20 cellular contexts compared by ENCODE assay signal in genomic region chr2:176751828-176752227, GRCh38.
DNase-seq lines count a peak whose midpoint lies in the region; ATAC-seq and TF ChIP-seq lines count a peak whose summit lies in the region.
"Had no signal": no experiment of that assay in that cellular context is flagged by ENCODE, and none has a peak within 500 bp of the region (broad histone marks: within the 10 kb centered on the region; RNA-seq: fewer than 3 reads in every experiment).

No MANE protein-coding gene starts in this region.

- no peaks in the 10 kb centered on the region for H3K4me1 ChIP-seq in smooth muscle cell (ENCODE audit: low read depth)
- H3K4me1 ChIP-seq: A549 had no signal

- no peaks in the 10 kb centered on the region for H3K27me3 Mint-ChIP-seq in WTC11 (ENCODE audit: low read depth)
- H3K27me3 Mint-ChIP-seq: B cell had no signal

- no peak overlapping the region for H3K4me3 ChIP-seq in smooth muscle cell
- H3K4me3 ChIP-seq: A549; BLaER1 treated with 17β-estradiol and CSF1 and Interleukin-3, amounts not matched to agents 10 nM and 100 nM; GM23248 had no signal

- H3K27me3 ChIP-seq in smooth muscle cell (ENCODE audit: low read depth), result peaks cover 8% of the 10 kb centered on the region
- H3K27me3 ChIP-seq: BLaER1 treated with 17β-estradiol and CSF1 and Interleukin-3, amounts not matched to agents 10 nM and 100 nM had no signal

- H3K4me3 Mint-ChIP-seq in WTC11, result no peak overlapping the region
- H3K4me3 Mint-ChIP-seq: B cell; CD8-positive, alpha-beta T cell had no signal

- no peak overlapping the region for H3K4me2 ChIP-seq in smooth muscle cell
- H3K4me2 ChIP-seq: A549; BLaER1 treated with 17β-estradiol and CSF1 and Interleukin-3, amounts not matched to agents 10 nM and 100 nM had no signal

- 0 out of 2 replicates have a peak overlapping the region, but pooled peaks have one; percentile 55 for H3K27ac Mint-ChIP-seq in WTC11
- H3K27ac Mint-ChIP-seq: B cell; CD8-positive, alpha-beta T cell had no signal

- intact Hi-C loops in left ventricle myocardium superior (cut with micrococcal nuclease), result no loop called here

- no peak overlapping the region for H3K9ac ChIP-seq in smooth muscle cell (ENCODE audit: low read depth)
- H3K9ac ChIP-seq: BLaER1 treated with 17β-estradiol and CSF1 and Interleukin-3, amounts not matched to agents 10 nM and 100 nM; GM23248 had no signal

- no peaks in the 10 kb centered on the region for H3K79me2 ChIP-seq in smooth muscle cell (ENCODE audit: low read depth)

- H2AFZ ChIP-seq in smooth muscle cell (ENCODE audit: low read depth), result peak overlapping the region; percentile 26
- H2AFZ ChIP-seq: GM23248 had no signal

- WGBS in smooth muscle cell (ENCODE audit: low lambda C conversion rate), result 12% methylated on average over 3 of the region's 3 CpGs

- H3K9me3 Mint-ChIP-seq in WTC11, result no peaks in the 10 kb centered on the region
- H3K9me3 Mint-ChIP-seq: CD8-positive, alpha-beta T cell had no signal

- POLR2A ChIA-PET in HEK293T (lab: Yijun Ruan, JAX) (no interaction called here), WTC11 (lab: Charles Lee) (no interaction called here)

- H3K36me3 Mint-ChIP-seq in WTC11, result no peaks in the 10 kb centered on the region
- H3K36me3 Mint-ChIP-seq: CD8-positive, alpha-beta T cell had no signal

- TF ChIP-seq CTCF in WTC11 (IDR thresholded peaks at IDR 0.05) (no peak), smooth muscle cell (IDR thresholded peaks at IDR 0.05; ENCODE audit: borderline replicate concordance, insufficient read depth, poor library complexity, severe bottlenecking) (no peak), omental fat pad (IDR thresholded peaks at IDR 0.05) (no peak)

- peak in 2 of 3 experiments; percentile 7 to 67 for DNase-seq in NCI-H1417 (lab: John Stamatoyannopoulos, UW)
- no peak for DNase-seq in NCI-H1417 treated with DMSO at 0.1 percent for 48 hours (lab: John Stamatoyannopoulos, UW)
- DNase-seq in HEK293T (ENCODE audit: extremely low spot score), result no peak
- no peak for DNase-seq in WTC11 (ENCODE audit: low spot score)
- DNase-seq in smooth muscle cell (lab: John Stamatoyannopoulos, UW; ENCODE audit: unreplicated experiment), result no peak
- DNase-seq in left ventricle myocardium superior, result no peak
- DNase-seq in omental fat pad (ENCODE audit: low spot score), result no peak
- no peak for DNase-seq in NCI-H2107 treated with DMSO at 0.1 percent for 48 hours (lab: John Stamatoyannopoulos, UW; ENCODE audit: unreplicated experiment)
- DNase-seq: Calu3; CD8-positive, alpha-beta T cell; DMS79 treated with DMSO at 0.1 percent for 48 hours; GF-D8; GM23248; H7 had no signal

- CTCF ChIA-PET in HEK293T (lab: Yijun Ruan, JAX), result no interaction called here
- CTCF ChIA-PET in WTC11 (lab: Charles Lee), result interaction anchor here (1.1 kb wide), 1 partner anchor 61 kb away, joined by 4 read pairs; no protein-coding TSS in a partner anchor

- H3K4me1 Mint-ChIP-seq in WTC11, result peaks cover 67% of the 10 kb centered on the region
- H3K4me1 Mint-ChIP-seq: B cell had no signal

- H4K20me1 ChIP-seq in smooth muscle cell (ENCODE audit: low read depth), result no peaks in the 10 kb centered on the region
- H4K20me1 ChIP-seq: BLaER1 treated with 17β-estradiol and CSF1 and Interleukin-3, amounts not matched to agents 10 nM and 100 nM had no signal

- no peaks in the 10 kb centered on the region for H3K36me3 ChIP-seq in smooth muscle cell (ENCODE audit: low read depth)
- H3K36me3 ChIP-seq: BLaER1 treated with 17β-estradiol and CSF1 and Interleukin-3, amounts not matched to agents 10 nM and 100 nM had no signal

- no peak for ATAC-seq in WTC11
- ATAC-seq in left ventricle myocardium superior, result no peak
- no peak for ATAC-seq in omental fat pad (ENCODE audit: low FRiP score)
- ATAC-seq: A549; CD8-positive, alpha-beta T cell; HCT116 had no signal

- no peaks in the 10 kb centered on the region for H3F3A ChIP-seq in smooth muscle cell (ENCODE audit: low read depth)

- H3K9me3 ChIP-seq in smooth muscle cell (replicated peaks; ENCODE audit: low read depth), result no peaks in the 10 kb centered on the region
- H3K9me3 ChIP-seq: A549; BLaER1 treated with 17β-estradiol and CSF1 and Interleukin-3, amounts not matched to agents 10 nM and 100 nM had no signal

- H3K27ac ChIP-seq in smooth muscle cell (ENCODE audit: low read depth), result no peak overlapping the region
- H3K27ac ChIP-seq: 22Rv1; A549; BLaER1 treated with 17β-estradiol and CSF1 and Interleukin-3, amounts not matched to agents 10 nM and 100 nM; GM23248; HL-60 had no signal

TF ChIP-seq in HEK293T, 16 proteins besides CTCF, POLR2A, EP300 and RAD21:
- TF ChIP-seq L3MBTL2 (conservative IDR thresholded peaks at IDR 0.05) (no peak), LEF1 (IDR thresholded peaks at IDR 0.05; ENCODE audit: borderline replicate concordance) (no peak), ELF4 (IDR thresholded peaks at IDR 0.05) (no peak), PKNOX1 (IDR thresholded peaks at IDR 0.05) (peak; percentile 93), BHLHE40 (IDR thresholded peaks at IDR 0.05; ENCODE audit: borderline replicate concordance) (no peak)

TF ChIP-seq in WTC11, 78 proteins besides CTCF, POLR2A, EP300 and RAD21:
- TF ChIP-seq ZNF671 (CRISPR knock-in tag; IDR thresholded peaks at IDR 0.05), result no peak
- no peak for TF ChIP-seq ERG (CRISPR knock-in tag; IDR thresholded peaks at IDR 0.05)
- no peak for TF ChIP-seq ELF4 (CRISPR knock-in tag; IDR thresholded peaks at IDR 0.05; ENCODE audit: low read depth)
TF ChIP-seq in WTC11: peak in this region for 0.

Comparison
In these comparisons a context has a peak if more than half of its experiments do, and no peak if none do; other contexts are left out.
1. DNase-seq: peak in NCI-H1417 (2 of 3); none in NCI-H1417 treated with DMSO at 0.1 percent for 48 hours (single experiment), HEK293T (single experiment), WTC11 (single experiment), smooth muscle cell (single experiment), left ventricle myocardium superior (single experiment), omental fat pad (single experiment) and NCI-H2107 treated with DMSO at 0.1 percent for 48 hours (single experiment).